In genomic region chr10:16437540-16437894, GRCh38 we compare ENCODE assay signal across 9 cellular contexts. TPM values are rescaled to one million over a fixed set of nuclear protein-coding genes. Genes with fewer than 3 reads are reported as not detected.
A peak's percentile ranks its signal among the peaks of the same experiment; 100 is the strongest.
DNase-seq lines count a peak whose midpoint lies in the region; ATAC-seq, FAIRE-seq and TF ChIP-seq lines count a peak whose summit lies in the region.
"Had no signal": no experiment of that assay in that cellular context is flagged by ENCODE, and none has a peak within 500 bp of the region (broad histone marks: within the 10 kb centered on the region; RNA-seq: fewer than 3 reads in every experiment).

No MANE protein-coding gene starts in this region.

- no peak for DNase-seq in T-helper 1 cell
- DNase-seq in activated CD8-positive, alpha-beta T cell treated with anti-CD3 and anti-CD28 coated beads for 36 hours, result no peak
- DNase-seq in keratinocyte (ENCODE audit: low read depth, low spot score), result no peak
- DNase-seq in NCI-H1436 treated with DMSO at 0.1 percent for 48 hours (lab: John Stamatoyannopoulos, UW), result no peak
- DNase-seq: stimulated activated CD4-positive, alpha-beta T cell treated with anti-CD3 and anti-CD28 coated beads, Interleukin-2, amount 100 ng/mL, for 48 hours had no signal

- intact Hi-C loops in activated CD8-positive, alpha-beta T cell treated with anti-CD3 and anti-CD28 coated beads for 36 hours (cut with micrococcal nuclease), result no loop called here

- no peaks in the 10 kb centered on the region for H4K20me1 ChIP-seq in keratinocyte (ENCODE audit: control insufficient read depth, extremely low read depth, insufficient read depth, low read length)

- H3K4me3 Mint-ChIP-seq in T-helper 1 cell treated with Interleukin-12 subunit alpha and Interleukin-12 subunit beta and Interleukin-4 antibody, amounts not matched to agents 30 μg/mL and 1 μg/mL, for 36 hours, result peak overlapping the region; percentile 93
- peak overlapping the region; percentile 93 for H3K4me3 Mint-ChIP-seq in activated CD8-positive, alpha-beta T cell treated with anti-CD3 and anti-CD28 coated beads for 36 hours

- peaks cover 4% of the 10 kb centered on the region for H3K27me3 Mint-ChIP-seq in T-helper 1 cell treated with Interleukin-12 subunit alpha and Interleukin-12 subunit beta and Interleukin-4 antibody, amounts not matched to agents 30 μg/mL and 1 μg/mL, for 36 hours (ENCODE audit: low read depth)
- H3K27me3 Mint-ChIP-seq in activated CD8-positive, alpha-beta T cell treated with anti-CD3 and anti-CD28 coated beads for 36 hours, result no peaks in the 10 kb centered on the region

- peak overlapping the region; percentile 59 to 78 (median 65) for H3K4me3 ChIP-seq in keratinocyte (ENCODE audit: control insufficient read depth in 2 of 3, extremely low read depth in 1 of 3, insufficient read depth in 2 of 3, low read depth in 1 of 3, low read length in 3 of 3)
- peak overlapping the region; percentile 60 to 85 (median 82) for H3K4me3 ChIP-seq in subcutaneous abdominal adipose tissue (ENCODE audit: low read depth in 1 of 5, low read length in 5 of 5)

- H3K9me1 ChIP-seq in keratinocyte (ENCODE audit: control insufficient read depth, extremely low read depth, insufficient read depth, low read length), result no peaks in the 10 kb centered on the region

- H3K9ac ChIP-seq in keratinocyte (ENCODE audit: control insufficient read depth, extremely low read depth, insufficient read depth, low read length), result peak overlapping the region; percentile 84
- peak overlapping the region in 2 of 5 donors; percentile 67 to 78 for H3K9ac ChIP-seq in subcutaneous abdominal adipose tissue (ENCODE audit: low read length in 5 of 5)

- H3K9me3 ChIP-seq in keratinocyte (ENCODE audit: control insufficient read depth, low read depth, low read length) (no peaks in the 10 kb centered on the region), subcutaneous abdominal adipose tissue (ENCODE audit: control insufficient read depth in 5 of 5, low read length in 5 of 5) (no peaks in the 10 kb centered on the region)

- no peak for FAIRE-seq in keratinocyte (lab: Jason Lieb, UNC)

- ATAC-seq in activated CD8-positive, alpha-beta T cell treated with anti-CD3 and anti-CD28 coated beads for 36 hours, result no peak
- ATAC-seq in HG03432 (IDR thresholded peaks at IDR 0.05; ENCODE audit: unreplicated experiment) (no peak), GM21529 (IDR thresholded peaks at IDR 0.05; ENCODE audit: unreplicated experiment) (no peak)

- H3K4me1 ChIP-seq in keratinocyte (ENCODE audit: control insufficient read depth, extremely low read depth, insufficient read depth, low read length), result peaks cover 44% of the 10 kb centered on the region
- peaks cover 2 to 45% (median 37%) of the 10 kb centered on the region in 5 donors for H3K4me1 ChIP-seq in subcutaneous abdominal adipose tissue (ENCODE audit: control insufficient read depth in 5 of 5, insufficient read depth in 5 of 5, low read length in 5 of 5)

- peak overlapping the region; percentile 90 for H3K4me2 ChIP-seq in keratinocyte (ENCODE audit: control insufficient read depth, extremely low read depth, insufficient read depth, low read depth, low read length)

- H3K79me2 ChIP-seq in keratinocyte (ENCODE audit: control insufficient read depth, insufficient read depth, low read length), result peaks cover 7% of the 10 kb centered on the region

- CTCF ChIA-PET in activated CD8-positive, alpha-beta T cell treated with anti-CD3 and anti-CD28 coated beads for 36 hours (lab: Charles Lee), result no interaction called here

- peaks cover 28% of the 10 kb centered on the region for H3K4me1 Mint-ChIP-seq in T-helper 1 cell treated with Interleukin-12 subunit alpha and Interleukin-12 subunit beta and Interleukin-4 antibody, amounts not matched to agents 30 μg/mL and 1 μg/mL, for 36 hours (ENCODE audit: low read depth)
- peaks cover 48% of the 10 kb centered on the region for H3K4me1 Mint-ChIP-seq in activated CD8-positive, alpha-beta T cell treated with anti-CD3 and anti-CD28 coated beads for 36 hours (ENCODE audit: low read depth)

- H2AFZ ChIP-seq in keratinocyte (ENCODE audit: control insufficient read depth, low read length), result peak overlapping the region; percentile 67

- no peaks in the 10 kb centered on the region for H3K9me3 Mint-ChIP-seq in T-helper 1 cell treated with Interleukin-12 subunit alpha and Interleukin-12 subunit beta and Interleukin-4 antibody, amounts not matched to agents 30 μg/mL and 1 μg/mL, for 36 hours
- no peaks in the 10 kb centered on the region for H3K9me3 Mint-ChIP-seq in activated CD8-positive, alpha-beta T cell treated with anti-CD3 and anti-CD28 coated beads for 36 hours

- no peaks in the 10 kb centered on the region for H3K27me3 ChIP-seq in keratinocyte (ENCODE audit: control insufficient read depth, extremely low read depth, insufficient read depth, low read length)
- H3K27me3 ChIP-seq in subcutaneous abdominal adipose tissue (ENCODE audit: control insufficient read depth in 5 of 5, insufficient read depth in 4 of 5, low read length in 5 of 5), result no peaks in the 10 kb centered on the region

- POLR2A ChIA-PET in activated CD8-positive, alpha-beta T cell treated with anti-CD3 and anti-CD28 coated beads for 36 hours (lab: Charles Lee), result interaction anchor here (1.3 to 1.7 kb wide), 3 partner anchors 9 to 84 kb away, joined by 3 to 5 read pairs (median 5); partner anchors contain the start of gene C1QL3

- TF ChIP-seq CTCF in activated CD8-positive, alpha-beta T cell treated with anti-CD3 and anti-CD28 coated beads for 36 hours (IDR thresholded peaks at IDR 0.05), result no peak
- no peak for TF ChIP-seq CTCF in keratinocyte (optimal IDR thresholded peaks at IDR 0.05 in 1 of 3, IDR thresholded peaks at IDR 0.05 in 1 of 3, conservative IDR thresholded peaks at IDR 0.05 in 1 of 3; ENCODE audit: extremely low read depth in 1 of 3, insufficient read depth in 2 of 3, low read length in 3 of 3)

- H3K27ac ChIP-seq in keratinocyte (ENCODE audit: control insufficient read depth, insufficient read depth, low read length), result peak overlapping the region; percentile 77
- H3K27ac ChIP-seq in subcutaneous abdominal adipose tissue (ENCODE audit: low read depth, low read length), result peak overlapping the region; percentile 62

- peak overlapping the region; percentile 93 for H3K27ac Mint-ChIP-seq in T-helper 1 cell treated with Interleukin-12 subunit alpha and Interleukin-12 subunit beta and Interleukin-4 antibody, amounts not matched to agents 30 μg/mL and 1 μg/mL, for 36 hours
- H3K27ac Mint-ChIP-seq in activated CD8-positive, alpha-beta T cell treated with anti-CD3 and anti-CD28 coated beads for 36 hours, result peak overlapping the region; percentile 93

- no peaks in the 10 kb centered on the region for H3K36me3 ChIP-seq in keratinocyte (ENCODE audit: control insufficient read depth in 2 of 2, extremely low read depth in 1 of 2, insufficient read depth in 2 of 2, low read length in 2 of 2)
- peaks cover 0 to 6% (median 0%) of the 10 kb centered on the region in 5 donors for H3K36me3 ChIP-seq in subcutaneous abdominal adipose tissue (ENCODE audit: control insufficient read depth in 5 of 5, insufficient read depth in 5 of 5, low read length in 5 of 5)

- dilution Hi-C loops in keratinocyte (cut with MboI; ENCODE audit: extremely low pct_ligation_motif_present, low sequenced_read_pairs), result no loop called here

- peaks cover 6% of the 10 kb centered on the region for H3K36me3 Mint-ChIP-seq in T-helper 1 cell treated with Interleukin-12 subunit alpha and Interleukin-12 subunit beta and Interleukin-4 antibody, amounts not matched to agents 30 μg/mL and 1 μg/mL, for 36 hours (ENCODE audit: low read depth)
- peaks cover 42% of the 10 kb centered on the region for H3K36me3 Mint-ChIP-seq in activated CD8-positive, alpha-beta T cell treated with anti-CD3 and anti-CD28 coated beads for 36 hours (ENCODE audit: low read depth)

RNA-seq across cellular contexts. Expression of gene PTER, which starts 0.7 kb away (rescaled TPM):
- total RNA-seq in activated CD8-positive, alpha-beta T cell treated with anti-CD3 and anti-CD28 coated beads for 36 hours, result 10 to 100 TPM; 22.1 to 23.3 TPM
- polyA plus RNA-seq in keratinocyte, result 6.1 to 10.1 TPM (median 8.8 TPM) in 3 replicates
- polyA plus RNA-seq in keratinocyte (2011; ENCODE audit: low read depth), result 7.3 TPM
- polyA plus RNA-seq in keratinocyte (2011; cell fraction: cytosol; rRNA removed), result 4.7 and 9.3 TPM in 2 replicates
- polyA plus RNA-seq in keratinocyte (2011; cell fraction: nucleus; rRNA removed), result 8.5 and 9.2 TPM in 2 replicates
- polyA plus RNA-seq in keratinocyte (2012; ENCODE audit: low replicate concordance), result 5.6 and 7.3 TPM in 2 replicates
- polyA minus RNA-seq in keratinocyte, result 3.0 to 13.1 TPM (median 8.4 TPM) in 3 replicates
- polyA minus RNA-seq in keratinocyte (2011; cell fraction: cytosol; rRNA and poly(A)+ RNA removed), result 4.2 TPM
- polyA minus RNA-seq in keratinocyte (2011; cell fraction: nucleus; rRNA and poly(A)+ RNA removed), result 5.6 and 8.4 TPM in 2 replicates
